In genomic region chr1:159006210-159006807, GRCh38 we compare ENCODE assay signal across 8 cellular contexts. TPM values are rescaled to one million over a fixed set of nuclear protein-coding genes. Genes with fewer than 3 reads are reported as not detected.
A peak's percentile ranks its signal among the peaks of the same experiment; 100 is the strongest.
DNase-seq lines count a peak whose midpoint lies in the region; ATAC-seq, FAIRE-seq and TF ChIP-seq lines count a peak whose summit lies in the region.
"Not testable (repeated sequence)": the region's sequence is repeated elsewhere in the genome, so short reads cannot be mapped to it uniquely, and the experiment has no call there.
"Had no signal": no experiment of that assay in that cellular context is flagged by ENCODE, and none has a peak within 500 bp of the region (broad histone marks: within the 10 kb centered on the region; RNA-seq: fewer than 3 reads in every experiment).

No MANE protein-coding gene starts in this region.

- in situ Hi-C loops in K562 (cut with MboI) = loop anchor here (10.0 kb wide), 1 partner anchor 342 kb away; no protein-coding TSS in a partner anchor

- not testable (repeated sequence) for H2AFZ ChIP-seq in K562 (ENCODE audit: low read depth, low read length)

- not testable (repeated sequence) for H3K9ac ChIP-seq in HUES48 (ENCODE audit: low read depth, low read length); K562 (ENCODE audit: insufficient read depth in 1 of 2, low read depth in 2 of 2, low read length in 2 of 2)

- H3K4me1 ChIP-seq in HUES48 (ENCODE audit: control insufficient read depth, insufficient read depth, low read length) = peaks cover 51% of the 10 kb centered on the region
- H3K4me1 ChIP-seq in K562 (replicated peaks in 1 of 2; ENCODE audit: control insufficient read depth in 2 of 2, insufficient read depth in 2 of 2, low read length in 2 of 2) = not testable (repeated sequence)
- peaks cover 0 to 57% (median 18%) of the 10 kb centered on the region in 12 donors for H3K4me1 ChIP-seq in heart left ventricle
- peaks cover 15 to 65% (median 47%) of the 10 kb centered on the region in 6 donors for H3K4me1 ChIP-seq in spleen

- TF ChIP-seq EP300 in K562 (IDR thresholded peaks at IDR 0.05; ENCODE audit: low read length) = not testable (repeated sequence)

- not testable (repeated sequence) for H3K9me1 ChIP-seq in K562 (ENCODE audit: control insufficient read depth, insufficient read depth, low read length)

- peaks cover 55% of the 10 kb centered on the region for H3K4me1 Mint-ChIP-seq in WTC11
- peaks cover 35% of the 10 kb centered on the region for H3K4me1 Mint-ChIP-seq in nephron

- not testable (repeated sequence) for TF ChIP-seq POLR2A in K562 (conservative IDR thresholded peaks at IDR 0.05); heart left ventricle (IDR thresholded peaks at IDR 0.05); spleen (IDR thresholded peaks at IDR 0.05)

- POLR2A ChIA-PET in WTC11 (lab: Charles Lee); K562 (lab: Yijun Ruan, JAX): not testable (repeated sequence)

- intact Hi-C loops in K562 (cut with micrococcal nuclease); spleen (cut with DNase I; ENCODE audit: low total_unique reads): not testable (repeated sequence)
- intact Hi-C loops in heart left ventricle (cut with DNase I) = loop anchor here in 1 of 10 donors (10.0 kb wide), 1 partner anchor 862 kb away; no protein-coding TSS in a partner anchor

- FAIRE-seq in K562 (lab: Jason Lieb, UNC) = not testable (repeated sequence)

- H3K9me3 ChIP-seq in HUES48 (ENCODE audit: control insufficient read depth, insufficient read depth, low read length); K562 (replicated peaks; ENCODE audit: control insufficient read depth, insufficient read depth, low read depth, low read length); heart left ventricle; spleen: not testable (repeated sequence)

- not testable (repeated sequence) for TF ChIP-seq CTCF in WTC11 (IDR thresholded peaks at IDR 0.05); K562 (IDR thresholded peaks at IDR 0.05 in 2 of 3, conservative IDR thresholded peaks at IDR 0.05 in 1 of 3; ENCODE audit: insufficient read depth in 2 of 3, low read depth in 1 of 3, low read length in 3 of 3); heart left ventricle (IDR thresholded peaks at IDR 0.05); nephron (IDR thresholded peaks at IDR 0.05; ENCODE audit: unreplicated experiment in 3 of 3); spleen (IDR thresholded peaks at IDR 0.05 in 8 of 11, conservative IDR thresholded peaks at IDR 0.05 in 3 of 11)

- H3K4me3 Mint-ChIP-seq in WTC11 = peak overlapping the region; percentile 75
- H3K4me3 Mint-ChIP-seq in nephron = peak overlapping the region in 2 of 3 experiments; percentile 44 to 53

- H3K4me2 ChIP-seq in K562 (ENCODE audit: insufficient read depth, low read length) = not testable (repeated sequence)

- H3K27me3 Mint-ChIP-seq in WTC11 (ENCODE audit: low read depth) = peaks cover 54% of the 10 kb centered on the region
- H3K27me3 Mint-ChIP-seq in nephron (ENCODE audit: low read depth) = not testable (repeated sequence)

- not testable (repeated sequence) for H3K79me2 ChIP-seq in K562 (ENCODE audit: control insufficient read depth, insufficient read depth, low read length)

- not testable (repeated sequence) for H3K36me3 Mint-ChIP-seq in WTC11; nephron (ENCODE audit: low read depth)

- not testable (repeated sequence) for DNase-seq in WTC11 (ENCODE audit: low spot score); K562 (ENCODE audit: extremely low read depth in 1 of 4, low spot score in 3 of 4); heart left ventricle; spleen
- DNase-seq in left kidney (ENCODE audit: low read depth, low spot score) = peak; percentile 79

- BruUV-seq in K562 (replicated peaks; lab: Mats Ljungman, UMichigan) = not testable (repeated sequence)

- peaks cover 40% of the 10 kb centered on the region for H3K27me3 ChIP-seq in HUES48 (ENCODE audit: control insufficient read depth, insufficient read depth, low read length)
- not testable (repeated sequence) for H3K27me3 ChIP-seq in K562 (ENCODE audit: control insufficient read depth in 2 of 2, insufficient read depth in 2 of 2, low read length in 2 of 2); heart left ventricle; spleen (replicated peaks in 1 of 7)

- TF ChIP-seq RAD21 in K562 (CRISPR knock-in tag; conservative IDR thresholded peaks at IDR 0.05 in 1 of 2, IDR thresholded peaks at IDR 0.05 in 1 of 2) = not testable (repeated sequence)

- H3K27ac ChIP-seq in HUES48 (ENCODE audit: low read depth, low read length) = peak overlapping the region; percentile 80
- not testable (repeated sequence) for H3K27ac ChIP-seq in K562 (ENCODE audit: extremely low read depth, low read depth, low read length)
- peak overlapping the region in 11 of 12 donors; percentile 29 to 99 (median 73) for H3K27ac ChIP-seq in heart left ventricle
- H3K27ac ChIP-seq in spleen = peak overlapping the region in 6 of 8 donors; percentile 29 to 96 (median 58)

- WGBS in K562 (ENCODE audit: insufficient coverage, low coverage, missing lambda C conversion rate) = 5% methylated on average over 11 of the region's 11 CpGs
- WGBS in heart left ventricle, 4 donors = 44 to 60% (median 51%) methylated on average over 11 of the region's 11 CpGs
- WGBS in spleen, 5 donors = 86 to 92% (median 91%) methylated on average over 11 of the region's 11 CpGs

- not testable (repeated sequence) for H3K36me3 ChIP-seq in HUES48 (ENCODE audit: control insufficient read depth, insufficient read depth, low read length); K562 (ENCODE audit: control insufficient read depth, insufficient read depth, low read length); heart left ventricle; spleen

- not testable (repeated sequence) for H3K9me3 Mint-ChIP-seq in WTC11, nephron

- ATAC-seq in WTC11 = peak; percentile 48
- ATAC-seq in K562, heart left ventricle: not testable (repeated sequence)

- H3K4me3 ChIP-seq in HUES48 (ENCODE audit: low read depth, low read length) = peak overlapping the region; percentile 55
- H3K4me3 ChIP-seq in K562, spleen: not testable (repeated sequence)
- H3K4me3 ChIP-seq in heart left ventricle = peak overlapping the region in 4 of 12 donors; percentile 8 to 45 (median 24)

- peak overlapping the region; percentile 94 for H3K27ac Mint-ChIP-seq in WTC11
- H3K27ac Mint-ChIP-seq in nephron = peak overlapping the region; percentile 84 to 86 (median 85)

- H4K20me1 ChIP-seq in K562 (replicated peaks; ENCODE audit: control insufficient read depth, insufficient read depth, low read length) = not testable (repeated sequence)

- CTCF ChIA-PET in WTC11 (lab: Charles Lee) = interaction anchor here (0.6 to 1.2 kb wide), 5 partner anchors 65 to 510 kb away, joined by 3 to 5 read pairs (median 3); no protein-coding TSS in a partner anchor
- CTCF ChIA-PET in K562 (lab: Yijun Ruan, JAX; ENCODE audit: low intra/inter-chr PET ratio) = not testable (repeated sequence)

TF ChIP-seq in WTC11, 78 proteins besides CTCF, POLR2A, EP300 and RAD21 (continues in another document):
- peak; percentile 72 for TF ChIP-seq FOXK1 (CRISPR knock-in tag; IDR thresholded peaks at IDR 0.05)

TF ChIP-seq in K562, 482 proteins besides CTCF, POLR2A, EP300 and RAD21 (continues in another document):
- TF ChIP-seq MEIS2 (IDR thresholded peaks at IDR 0.05; ENCODE audit: partially characterized antibody) (peak; percentile 57), GABPA (tag; conservative IDR thresholded peaks at IDR 0.05; ENCODE audit: low read depth) (0 out of 2 replicates have a peak, but pooled peaks have one; percentile 2)

RNA-seq across cellular contexts. Expression of gene IFI16, which starts 3.4 kb away (rescaled TPM):
- total RNA-seq in WTC11 (2021) (2.0 to 3.2 TPM (median 2.9 TPM) in 3 replicates), K562 (2014; rRNA removed) (1.2 and 1.6 TPM in 2 replicates), K562 (2014; rRNA removed; fragmentation: Illumina TruSeq; extraction: Trizol) (0.45 and 1.0 TPM in 2 replicates), K562 (2015; rRNA removed; fragmentation: Illumina TruSeq; extraction: Trizol) (1.4 and 1.9 TPM in 2 replicates), K562 (2021) (1.1 and 1.8 TPM in 2 replicates), heart left ventricle (100 to 1,000 TPM in 1 of 9 donors, 10 to 100 TPM in 8; 19.1 to 125 (median 23.7) TPM), spleen (100 to 1,000 TPM; 155 to 201 (median 175) TPM)
- total RNA-seq in K562 (2011; cell fraction: chromatin; rRNA removed; ENCODE audit: low replicate concordance) = 0.25 and 0.32 TPM in 2 replicates
- 0.17 TPM in 1 of 2 replicates, not detected in the other for total RNA-seq in K562 (2011; cell fraction: nucleolus; rRNA removed)
- 0.84 TPM in 1 of 2 replicates, not detected in the other for total RNA-seq in K562 (2011; cell fraction: nucleoplasm; rRNA removed)
- polyA plus RNA-seq in K562 (2011; rRNA removed) (0.18 and 0.70 TPM in 2 replicates), K562 (2014; fragmentation: Illumina TruSeq; extraction: Trizol) (2.6 and 3.2 TPM in 2 replicates), K562 (2014; fragmentation: Nextera tagmentation; extraction: Ambion mirVana) (1 to 10 TPM; 1.7 to 2.8 TPM), K562 (2014; rRNA removed) (1.6 and 2.3 TPM in 2 replicates), heart left ventricle (10 to 100 TPM; 25.5 to 27.1 TPM), spleen (100 to 1,000 TPM; 165 to 205 (median 186) TPM)
- polyA plus RNA-seq in K562 (2011; cell fraction: cytosol; rRNA removed) = 0.04 and 0.19 TPM in 2 replicates
- 0.15 and 0.51 TPM in 2 replicates for polyA plus RNA-seq in K562 (2011; cell fraction: nucleus; rRNA removed)
- polyA plus RNA-seq in K562 (2012) = 2.9 and 16.3 TPM in 2 replicates
- polyA minus RNA-seq in K562 (2011; rRNA and poly(A)+ RNA removed) = 0.33 and 0.63 TPM in 2 replicates
- polyA minus RNA-seq in K562 (2011; cell fraction: cytosol; rRNA and poly(A)+ RNA removed) = 0.67 TPM in 1 of 2 replicates, not detected in the other
- polyA minus RNA-seq in K562 (2011; cell fraction: nucleus; rRNA and poly(A)+ RNA removed) = 0.27 TPM in 1 of 2 replicates, not detected in the other
- total RNA-seq: HepG2 had no signal
- polyA plus RNA-seq: HepG2 had no signal
